ENCODE assay signal across 1 cellular context in the genomic region with DNA sequence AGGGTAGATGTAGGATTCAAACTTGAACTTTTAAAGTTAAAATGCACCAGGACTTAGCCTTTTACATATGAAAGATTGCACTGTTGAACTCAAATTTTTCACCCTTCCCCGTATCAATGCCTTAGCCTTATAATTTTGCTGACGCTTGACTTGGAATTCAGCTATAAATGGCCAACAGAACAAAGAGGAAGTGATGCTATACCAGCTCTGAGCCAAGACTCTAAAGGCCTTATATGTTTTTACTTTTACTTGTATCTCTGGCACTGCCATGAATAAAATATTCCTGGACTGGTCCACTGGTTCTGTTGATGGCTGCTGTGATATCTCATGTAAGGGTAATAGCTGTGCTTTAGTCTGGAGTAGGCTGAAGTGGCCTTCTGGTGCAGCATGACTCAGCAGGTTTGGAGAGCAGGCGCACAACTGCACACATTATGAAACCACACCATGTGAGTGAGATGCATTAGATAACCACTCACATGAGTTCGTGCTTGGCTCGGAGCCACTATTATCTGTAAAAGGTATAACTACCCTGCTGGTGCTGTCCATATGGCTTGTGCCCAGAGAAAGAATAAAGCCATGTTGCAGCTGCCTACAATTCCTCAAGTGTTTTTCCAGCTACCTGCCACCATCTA.
TF ChIP-seq lines count a peak whose summit lies in the region.

No MANE protein-coding gene starts in this region.

TF ChIP-seq in HEK293, 187 proteins besides CTCF, POLR2A, EP300 and RAD21 (continued from another document):
- TF ChIP-seq ELK4 (IDR thresholded peaks at IDR 0.05; ENCODE audit: borderline replicate concordance, low read depth, low read length) (no peak), ZNF335 (tag by site-specific recombination; conservative IDR thresholded peaks at IDR 0.05) (no peak), TRIM28 (IDR thresholded peaks at IDR 0.05; ENCODE audit: borderline replicate concordance, low read length) (no peak; the same call in 1 of the 2 replicates), ZNF626 (tag by site-specific recombination; IDR thresholded peaks at IDR 0.05) (peak; percentile 94; the same call in 1 of the 2 replicates), MYNN (tag by site-specific recombination; IDR thresholded peaks at IDR 0.05; ENCODE audit: borderline replicate concordance) (no peak), ZNF214 (tag by site-specific recombination; IDR thresholded peaks at IDR 0.05; ENCODE audit: borderline replicate concordance) (no peak), ZNF837 (tag by site-specific recombination; IDR thresholded peaks at IDR 0.05) (no peak), RBAK (tag by site-specific recombination; IDR thresholded peaks at IDR 0.05) (0 out of 2 replicates have a peak, but pooled peaks have one; percentile 56), ZNF610 (tag by site-specific recombination; IDR thresholded peaks at IDR 0.05; ENCODE audit: borderline replicate concordance) (peak; percentile 66; the same call in 1 of the 2 replicates), ZNF169 (tag by site-specific recombination; IDR thresholded peaks at IDR 0.05) (0 out of 2 replicates have a peak, but pooled peaks have one; percentile 20), ZNF362 (tag by site-specific recombination; IDR thresholded peaks at IDR 0.05) (no peak), ZNF549 (tag by site-specific recombination; IDR thresholded peaks at IDR 0.05) (peak; percentile 77), ZNF530 (tag by site-specific recombination; IDR thresholded peaks at IDR 0.05; ENCODE audit: low read depth) (no peak), ZNF324 (tag by site-specific recombination; IDR thresholded peaks at IDR 0.05) (no peak)
TF ChIP-seq in HEK293: peak in this region for 10.
